Comparison of ENCODE assay signal across 1 cellular context in the genomic region with DNA sequence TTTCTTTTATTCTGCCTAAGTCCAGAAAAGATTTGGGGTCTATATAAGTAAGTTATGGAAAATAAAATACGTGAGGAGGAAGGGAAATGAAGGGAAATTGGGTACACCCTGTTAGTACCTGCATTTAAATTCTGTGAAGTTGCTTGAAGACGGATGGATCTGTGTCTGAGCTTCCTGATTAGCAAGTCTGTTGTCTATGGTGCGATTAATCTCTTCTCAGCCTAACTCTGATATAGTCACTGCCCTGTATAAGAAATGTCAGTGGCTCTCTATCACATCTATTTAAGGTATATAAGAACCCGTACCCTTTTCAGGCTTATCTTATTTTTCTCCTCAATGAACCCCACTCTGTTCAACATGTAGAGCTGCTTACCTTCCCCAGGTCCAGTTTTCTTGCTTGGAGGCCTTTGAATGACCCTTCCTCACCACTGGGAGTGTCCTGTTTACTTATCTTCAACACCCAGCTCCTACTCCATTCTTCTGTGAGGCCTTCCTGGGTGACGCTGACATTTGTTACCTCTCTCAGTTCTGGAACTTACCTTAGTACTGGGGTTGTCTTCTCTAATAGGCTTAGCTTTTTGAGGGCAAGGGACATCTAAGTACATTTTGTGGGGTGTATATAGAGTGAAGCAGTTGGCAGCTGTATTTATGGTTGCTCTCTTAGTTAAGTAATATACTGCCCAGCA.
TF ChIP-seq lines count a peak whose summit lies in the region.

No MANE protein-coding gene starts in this region.

TF ChIP-seq in K562, 482 proteins besides CTCF, POLR2A, EP300 and RAD21 (continued from another document and continues in another):
- TF ChIP-seq PCBP2 (IDR thresholded peaks at IDR 0.05; ENCODE audit: low read depth, low read length, poor library complexity, severe bottlenecking) (no peak), CREB1 (IDR thresholded peaks at IDR 0.05) (no peak), CREB1 (CRISPR knock-in tag; IDR thresholded peaks at IDR 0.05) (no peak), PHB (CRISPR knock-in tag; IDR thresholded peaks at IDR 0.05) (no peak), ATF6 (CRISPR knock-in tag; IDR thresholded peaks at IDR 0.05) (no peak), TAL1 (IDR thresholded peaks at IDR 0.05) (peak; percentile 72), CHCHD3 (CRISPR knock-in tag; IDR thresholded peaks at IDR 0.05) (no peak), NFRKB (IDR thresholded peaks at IDR 0.05; ENCODE audit: low read depth) (peak; percentile 83), ARID3A (IDR thresholded peaks at IDR 0.05; ENCODE audit: borderline replicate concordance, low read depth, low read length) (no peak), STAG1 (CRISPR knock-in tag; IDR thresholded peaks at IDR 0.05; ENCODE audit: borderline replicate concordance) (no peak), SMARCC2 (IDR thresholded peaks at IDR 0.05; ENCODE audit: low read depth) (peak; percentile 60; the same call in 1 of the 2 replicates), GTF2B (IDR thresholded peaks at IDR 0.05; ENCODE audit: extremely low read depth, insufficient read length) (no peak), ZFP1 (CRISPR knock-in tag; IDR thresholded peaks at IDR 0.05) (no peak), GATAD2A (IDR thresholded peaks at IDR 0.05) (0 out of 2 replicates have a peak, but pooled peaks have one; percentile 19), YBX1 (IDR thresholded peaks at IDR 0.05) (no peak), PHTF2 (CRISPR knock-in tag; IDR thresholded peaks at IDR 0.05) (no peak), ILF3 (IDR thresholded peaks at IDR 0.05; ENCODE audit: borderline replicate concordance) (no peak), BHLHE40 (IDR thresholded peaks at IDR 0.05; ENCODE audit: low read length) (no peak), ZNF449 (CRISPR knock-in tag; IDR thresholded peaks at IDR 0.05) (no peak), CREB3 (tag; conservative IDR thresholded peaks at IDR 0.05; ENCODE audit: low read depth) (no peak), ZFX (CRISPR knock-in tag; IDR thresholded peaks at IDR 0.05) (peak; percentile 64), TFE3 (CRISPR knock-in tag; IDR thresholded peaks at IDR 0.05) (no peak), NRF1 (conservative IDR thresholded peaks at IDR 0.05 in 1 of 2, IDR thresholded peaks at IDR 0.05 in 1 of 2) (no peak), SOX6 (IDR thresholded peaks at IDR 0.05) (peak; percentile 88), ZBTB11 (CRISPR knock-in tag; IDR thresholded peaks at IDR 0.05) (0 out of 6 replicates have a peak, but pooled peaks of 1 of the 3 experiments have one; percentile 27), NBN (IDR thresholded peaks at IDR 0.05; ENCODE audit: low read depth) (0 out of 2 replicates have a peak, but pooled peaks have one; percentile 33), ZNF778 (CRISPR knock-in tag; IDR thresholded peaks at IDR 0.05) (no peak), ZNF384 (IDR thresholded peaks at IDR 0.05; ENCODE audit: low read depth, low read length) (no peak), EHMT2 (IDR thresholded peaks at IDR 0.05) (peak; percentile 21; the same call in 1 of the 2 replicates), TEAD1 (CRISPR knock-in tag; IDR thresholded peaks at IDR 0.05) (no peak), ARNT (IDR thresholded peaks at IDR 0.05) (peak in 1 of 2 experiments; percentile 7; a peak in 1 of 4 replicates), ZKSCAN1 (IDR thresholded peaks at IDR 0.05; ENCODE audit: low read depth, low read length) (no peak)
- TF ChIP-seq, protein P1, sequence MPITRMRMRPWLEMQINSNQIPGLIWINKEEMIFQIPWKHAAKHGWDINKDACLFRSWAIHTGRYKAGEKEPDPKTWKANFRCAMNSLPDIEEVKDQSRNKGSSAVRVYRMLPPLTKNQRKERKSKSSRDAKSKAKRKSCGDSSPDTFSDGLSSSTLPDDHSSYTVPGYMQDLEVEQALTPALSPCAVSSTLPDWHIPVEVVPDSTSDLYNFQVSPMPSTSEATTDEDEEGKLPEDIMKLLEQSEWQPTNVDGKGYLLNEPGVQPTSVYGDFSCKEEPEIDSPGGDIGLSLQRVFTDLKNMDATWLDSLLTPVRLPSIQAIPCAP (CRISPR knock-in tag; IDR thresholded peaks at IDR 0.05; ENCODE audit: borderline replicate concordance): no peak
- TF ChIP-seq, protein P2, sequence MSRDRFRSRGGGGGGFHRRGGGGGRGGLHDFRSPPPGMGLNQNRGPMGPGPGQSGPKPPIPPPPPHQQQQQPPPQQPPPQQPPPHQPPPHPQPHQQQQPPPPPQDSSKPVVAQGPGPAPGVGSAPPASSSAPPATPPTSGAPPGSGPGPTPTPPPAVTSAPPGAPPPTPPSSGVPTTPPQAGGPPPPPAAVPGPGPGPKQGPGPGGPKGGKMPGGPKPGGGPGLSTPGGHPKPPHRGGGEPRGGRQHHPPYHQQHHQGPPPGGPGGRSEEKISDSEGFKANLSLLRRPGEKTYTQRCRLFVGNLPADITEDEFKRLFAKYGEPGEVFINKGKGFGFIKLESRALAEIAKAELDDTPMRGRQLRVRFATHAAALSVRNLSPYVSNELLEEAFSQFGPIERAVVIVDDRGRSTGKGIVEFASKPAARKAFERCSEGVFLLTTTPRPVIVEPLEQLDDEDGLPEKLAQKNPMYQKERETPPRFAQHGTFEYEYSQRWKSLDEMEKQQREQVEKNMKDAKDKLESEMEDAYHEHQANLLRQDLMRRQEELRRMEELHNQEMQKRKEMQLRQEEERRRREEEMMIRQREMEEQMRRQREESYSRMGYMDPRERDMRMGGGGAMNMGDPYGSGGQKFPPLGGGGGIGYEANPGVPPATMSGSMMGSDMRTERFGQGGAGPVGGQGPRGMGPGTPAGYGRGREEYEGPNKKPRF (IDR thresholded peaks at IDR 0.05; ENCODE audit: low read depth, low read length): no peak
- TF ChIP-seq, protein P3, sequence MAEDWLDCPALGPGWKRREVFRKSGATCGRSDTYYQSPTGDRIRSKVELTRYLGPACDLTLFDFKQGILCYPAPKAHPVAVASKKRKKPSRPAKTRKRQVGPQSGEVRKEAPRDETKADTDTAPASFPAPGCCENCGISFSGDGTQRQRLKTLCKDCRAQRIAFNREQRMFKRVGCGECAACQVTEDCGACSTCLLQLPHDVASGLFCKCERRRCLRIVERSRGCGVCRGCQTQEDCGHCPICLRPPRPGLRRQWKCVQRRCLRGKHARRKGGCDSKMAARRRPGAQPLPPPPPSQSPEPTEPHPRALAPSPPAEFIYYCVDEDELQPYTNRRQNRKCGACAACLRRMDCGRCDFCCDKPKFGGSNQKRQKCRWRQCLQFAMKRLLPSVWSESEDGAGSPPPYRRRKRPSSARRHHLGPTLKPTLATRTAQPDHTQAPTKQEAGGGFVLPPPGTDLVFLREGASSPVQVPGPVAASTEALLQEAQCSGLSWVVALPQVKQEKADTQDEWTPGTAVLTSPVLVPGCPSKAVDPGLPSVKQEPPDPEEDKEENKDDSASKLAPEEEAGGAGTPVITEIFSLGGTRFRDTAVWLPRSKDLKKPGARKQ (CRISPR knock-in tag; IDR thresholded peaks at IDR 0.05): no peak
- TF ChIP-seq, protein P4, sequence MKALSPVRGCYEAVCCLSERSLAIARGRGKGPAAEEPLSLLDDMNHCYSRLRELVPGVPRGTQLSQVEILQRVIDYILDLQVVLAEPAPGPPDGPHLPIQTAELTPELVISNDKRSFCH (CRISPR knock-in tag; IDR thresholded peaks at IDR 0.05): no peak
- TF ChIP-seq, protein P4 (tag; IDR thresholded peaks at IDR 0.05): peak; percentile 88
